In the genomic region with DNA sequence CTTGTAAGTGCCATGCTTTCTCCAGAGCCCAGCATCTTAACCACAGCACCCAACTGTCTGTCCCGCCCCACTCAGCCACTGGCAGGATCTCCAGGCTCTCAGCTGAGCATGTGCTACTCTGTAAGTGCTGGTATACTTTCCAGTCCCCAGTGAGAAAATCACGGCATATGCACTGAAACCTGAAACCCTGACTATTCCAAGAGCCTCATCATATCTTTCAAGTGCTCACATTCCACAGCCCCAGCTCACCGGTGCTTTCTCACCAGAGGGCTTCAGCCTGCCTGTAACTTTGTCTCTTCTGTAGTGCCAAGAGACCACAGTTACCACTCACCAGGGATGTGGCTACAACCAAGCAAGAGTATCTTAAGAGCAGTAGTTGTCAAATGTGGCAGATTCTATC, we compare ENCODE assay signal across 10 cellular contexts. TPM values are rescaled to one million over a fixed set of nuclear protein-coding genes. Genes with fewer than 3 reads are reported as not detected.
DNase-seq lines count a peak whose midpoint lies in the region; ATAC-seq and TF ChIP-seq lines count a peak whose summit lies in the region.
"Had no signal": no experiment of that assay in that cellular context is flagged by ENCODE, and none has a peak within 500 bp of the region (broad histone marks: within the 10 kb centered on the region; RNA-seq: fewer than 3 reads in every experiment).

No MANE protein-coding gene starts in this region.

- H3K4me1 ChIP-seq in uterus: no peaks in the 10 kb centered on the region

- DNase-seq in DMS 273 (lab: John Stamatoyannopoulos, UW; ENCODE audit: unreplicated experiment) (peak; percentile 68), brain microvascular endothelial cell (peak; percentile 97), mesothelial cell of epicardium (ENCODE audit: low spot score in 2 of 2, unreplicated experiment in 2 of 2) (no peak), NCI-H345 treated with DMSO at 0.1 percent for 48 hours (lab: John Stamatoyannopoulos, UW; ENCODE audit: unreplicated experiment) (no peak), uterus (no peak)
- DNase-seq in Jurkat, Clone E6-1 (ENCODE audit: low read depth, low spot score): peak; percentile 39
- no peak for DNase-seq in activated naive CD4-positive, alpha-beta T cell treated with anti-CD3 and anti-CD28 coated beads, Interleukin-2, amount 50 U/mL, for 72 hours (ENCODE audit: low spot score in 2 of 2)
- DNase-seq: ovary had no signal

- no peaks in the 10 kb centered on the region for H3K36me3 Mint-ChIP-seq in mesothelial cell of epicardium
- H3K36me3 Mint-ChIP-seq in activated naive CD4-positive, alpha-beta T cell treated with anti-CD3 and anti-CD28 coated beads, Interleukin-2, amount 50 U/mL, for 72 hours: no peaks in the 10 kb centered on the region

- H3K36me3 ChIP-seq in brain microvascular endothelial cell (replicated peaks): no peaks in the 10 kb centered on the region
- H3K36me3 ChIP-seq in uterus: no peaks in the 10 kb centered on the region
- H3K36me3 ChIP-seq: ovary had no signal

- TF ChIP-seq CTCF in brain microvascular endothelial cell (IDR thresholded peaks at IDR 0.05; ENCODE audit: low read depth, low read length, missing control alignments): no peak
- no peak for TF ChIP-seq CTCF in mesothelial cell of epicardium (IDR thresholded peaks at IDR 0.05; ENCODE audit: unreplicated experiment)
- no peak for TF ChIP-seq CTCF in uterus (IDR thresholded peaks at IDR 0.05)

- TF ChIP-seq POLR2A in uterus (IDR thresholded peaks at IDR 0.05): no peak

- H3K9me3 ChIP-seq in uterus: no peaks in the 10 kb centered on the region
- H3K9me3 ChIP-seq: ovary had no signal

- ATAC-seq in HG03280 (IDR thresholded peaks at IDR 0.05; ENCODE audit: unreplicated experiment): no peak
- ATAC-seq in activated naive CD4-positive, alpha-beta T cell treated with anti-CD3 and anti-CD28 coated beads, Interleukin-2, amount 50 U/mL, for 72 hours: no peak

- H3K4me1 Mint-ChIP-seq in mesothelial cell of epicardium: peaks cover 44% of the 10 kb centered on the region

- no peak overlapping the region for H3K4me3 Mint-ChIP-seq in mesothelial cell of epicardium
- H3K4me3 Mint-ChIP-seq: T-helper 1 cell treated with Interleukin-12 subunit alpha and Interleukin-12 subunit beta and Interleukin-4 antibody, amounts not matched to agents 30 μg/mL and 1 μg/mL, for 36 hours had no signal

- peak overlapping the region; percentile 84 for H3K27ac ChIP-seq in brain microvascular endothelial cell
- H3K27ac ChIP-seq in uterus: no peak overlapping the region
- H3K27ac ChIP-seq: ovary had no signal

- in situ Hi-C loops in brain microvascular endothelial cell (cut with HindIII; ENCODE audit: low pct_ligation_motif_present, low sequenced_read_pairs): no loop called here

- H3K4me3 ChIP-seq in Jurkat, Clone E6-1 (ENCODE audit: low read length): no peak overlapping the region
- H3K4me3 ChIP-seq in brain microvascular endothelial cell (ENCODE audit: low read depth, low read length) (no peak overlapping the region), uterus (no peak overlapping the region)
- H3K4me3 ChIP-seq: ovary had no signal

- H3K27me3 ChIP-seq in brain microvascular endothelial cell (replicated peaks): no peaks in the 10 kb centered on the region
- no peaks in the 10 kb centered on the region for H3K27me3 ChIP-seq in uterus
- H3K27me3 ChIP-seq: ovary had no signal

- H3K9me3 Mint-ChIP-seq in mesothelial cell of epicardium: no peaks in the 10 kb centered on the region
- no peaks in the 10 kb centered on the region for H3K9me3 Mint-ChIP-seq in activated naive CD4-positive, alpha-beta T cell treated with anti-CD3 and anti-CD28 coated beads, Interleukin-2, amount 50 U/mL, for 72 hours
- H3K9me3 Mint-ChIP-seq: T-helper 1 cell treated with Interleukin-12 subunit alpha and Interleukin-12 subunit beta and Interleukin-4 antibody, amounts not matched to agents 30 μg/mL and 1 μg/mL, for 36 hours had no signal

- no peaks in the 10 kb centered on the region for H3K27me3 Mint-ChIP-seq in mesothelial cell of epicardium (ENCODE audit: low read depth)

- intact Hi-C loops in uterus (cut with DNase I; ENCODE audit: low total_unique reads): no loop called here

- H3K27ac Mint-ChIP-seq in mesothelial cell of epicardium: peak overlapping the region; percentile 93
- H3K27ac Mint-ChIP-seq in activated naive CD4-positive, alpha-beta T cell treated with anti-CD3 and anti-CD28 coated beads, Interleukin-2, amount 50 U/mL, for 72 hours: no peak overlapping the region
- H3K27ac Mint-ChIP-seq: T-helper 1 cell treated with Interleukin-12 subunit alpha and Interleukin-12 subunit beta and Interleukin-4 antibody, amounts not matched to agents 30 μg/mL and 1 μg/mL, for 36 hours had no signal

RNA-seq across cellular contexts. Expression of gene PAMR1, which starts 24.4 kb away (rescaled TPM):
- not detected for polyA plus RNA-seq in Jurkat, Clone E6-1 (2012; ENCODE audit: insufficient read depth, insufficient read length)
- total RNA-seq in mesothelial cell of epicardium: 38.3 to 44.8 TPM (median 43.5 TPM) in 3 replicates
- total RNA-seq in activated naive CD4-positive, alpha-beta T cell treated with anti-CD3 and anti-CD28 coated beads, Interleukin-2, amount 50 U/mL, for 72 hours: not detected
- 100 to 1,000 TPM in 1 of 4 donors, 10 to 100 TPM in 3; 26.8 to 172 (median 53.6) TPM for total RNA-seq in uterus

Comparison
In these comparisons a context has a peak if more than half of its experiments do, and no peak if none do; other contexts are left out.
1. DNase-seq: peak in DMS 273 (single experiment), Jurkat, Clone E6-1 (single experiment) and brain microvascular endothelial cell (single experiment); none in mesothelial cell of epicardium (0 of 2), NCI-H345 treated with DMSO at 0.1 percent for 48 hours (single experiment), activated naive CD4-positive, alpha-beta T cell treated with anti-CD3 and anti-CD28 coated beads, Interleukin-2, amount 50 U/mL, for 72 hours (0 of 2) and uterus (0 of 2).
2. RNA of gene PAMR1, which starts 24.4 kb away (total RNA-seq): 26.8 to 172 TPM in uterus and 38.3 to 44.8 TPM in mesothelial cell of epicardium; not detected in activated naive CD4-positive, alpha-beta T cell treated with anti-CD3 and anti-CD28 coated beads, Interleukin-2, amount 50 U/mL, for 72 hours; every median in the first group is over 10 times any median in the second.